In genomic region chr7:44536090-44536489, GRCh38 we compare ENCODE assay signal across 28 cellular contexts. TPM values are rescaled to one million over a fixed set of nuclear protein-coding genes. Genes with fewer than 3 reads are reported as not detected.
"Had no signal": no experiment of that assay in that cellular context is flagged by ENCODE, and none has a peak within 500 bp of the region (broad histone marks: within the 10 kb centered on the region; RNA-seq: fewer than 3 reads in every experiment).

No MANE protein-coding gene starts in this region.

- H3K27ac ChIP-seq: adrenal gland, body of pancreas, breast epithelium, SJCRH30, SK-N-MC had no signal

- FAIRE-seq: astrocyte, TTC549 had no signal

- H3K4me3 ChIP-seq: adrenal gland, body of pancreas, breast epithelium, SJCRH30, SK-N-MC had no signal

- H3K36me3 ChIP-seq: adrenal gland, breast epithelium, SJCRH30 had no signal

- ATAC-seq: activated CD8-positive, alpha-beta T cell treated with anti-CD3 and anti-CD28 coated beads for 36 hours; activated naive CD4-positive, alpha-beta T cell treated with anti-CD3 and anti-CD28 coated beads, Interleukin-2, amount 50 U/mL, for 72 hours; activated T-cell treated with anti-CD3 and anti-CD28 coated beads, Interleukin-2, amount 50 U/mL, for 72 hours; activated T-helper 17 cell treated with anti-CD3 and anti-CD28 coated beads, Interleukin-2, amount 50 U/mL, for 72 hours; body of pancreas; Panc1 had no signal

- H3K27me3 ChIP-seq: adrenal gland, body of pancreas, breast epithelium, SJCRH30 had no signal

- H3K4me1 ChIP-seq: adrenal gland, body of pancreas, breast epithelium, SJCRH30 had no signal

- H3K9me3 ChIP-seq: adrenal gland, body of pancreas, breast epithelium, SJCRH30 had no signal

- DNase-seq: activated CD4-positive, alpha-beta T cell treated with anti-CD3 and anti-CD28 coated beads, Interleukin-2, amount 10 ng/mL, durations not matched to agents 24 days and 14 days; activated CD4-positive, alpha-beta T cell treated with anti-CD3 and anti-CD28 coated beads, Interleukin-2, amount 50 U/mL, for 4 hours; activated CD8-positive, alpha-beta T cell treated with anti-CD3 and anti-CD28 coated beads for 36 hours; activated gamma-delta T cell treated with Interleukin-2 at 50 U/mL for 16 hours; activated naive CD4-positive, alpha-beta T cell treated with anti-CD3 and anti-CD28 coated beads for 36 hours; activated T-cell treated with anti-CD3 and anti-CD28 coated beads, Interleukin-2, amount 50 U/mL, for 1 hour; activated T-cell treated with anti-CD3 and anti-CD28 coated beads, Interleukin-2, amount 50 U/mL, for 72 hours; adrenal gland; body of pancreas; Karpas-422; NCI-H1105; NCI-H1417 treated with DMSO at 0.1 percent for 48 hours; NCI-H187 treated with DMSO at 0.1 percent for 48 hours; NCI-H2081; NCI-H345; NCI-H524 treated with DMSO at 0.1 percent for 48 hours; SHP77; SJCRH30 had no signal

RNA-seq across cellular contexts. Expression of gene NPC1L1, which starts 5.0 kb away (rescaled TPM):
- total RNA-seq: activated CD4-positive, alpha-beta T cell treated with anti-CD3 and anti-CD28 coated beads, Interleukin-2, amount 10 ng/mL, durations not matched to agents 24 days and 14 days; activated CD8-positive, alpha-beta memory T cell treated with anti-CD3 and anti-CD28 coated beads for 36 hours; activated naive CD4-positive, alpha-beta T cell treated with anti-CD3 and anti-CD28 coated beads for 36 hours; NCI-H460; RPMI7951; SJCRH30 had no signal
